Comparison of ENCODE assay signal across 19 cellular contexts in the genomic region with DNA sequence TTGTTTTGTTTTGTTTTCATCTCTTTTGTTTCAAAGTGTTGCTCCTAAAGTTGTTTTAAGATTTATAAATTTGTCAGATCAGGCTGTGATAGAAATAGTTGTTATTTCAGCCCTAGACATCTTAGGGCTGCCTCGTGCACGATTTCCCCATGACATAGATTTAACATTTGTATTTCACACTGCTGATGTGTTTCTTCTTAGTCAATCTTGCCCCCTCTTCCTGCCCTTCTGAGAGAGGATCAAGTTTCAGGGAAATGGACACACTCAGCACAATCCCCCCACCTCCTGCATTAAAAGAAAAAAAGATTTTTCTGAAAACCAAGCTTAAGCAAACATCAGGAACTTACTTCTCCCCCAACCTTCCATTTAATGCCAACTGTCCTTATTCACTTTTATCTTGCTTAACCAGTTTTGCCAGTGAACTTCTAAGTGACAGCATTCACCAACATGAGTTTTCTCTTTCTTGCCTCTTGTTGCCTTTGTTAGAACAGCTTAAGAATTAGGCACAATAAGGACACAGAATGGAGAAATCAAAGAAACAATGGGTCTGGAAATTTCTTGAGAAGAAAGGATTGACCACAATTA.
DNase-seq lines count a peak whose midpoint lies in the region; ATAC-seq and TF ChIP-seq lines count a peak whose summit lies in the region.
"Had no signal": no experiment of that assay in that cellular context is flagged by ENCODE, and none has a peak within 500 bp of the region (broad histone marks: within the 10 kb centered on the region; RNA-seq: fewer than 3 reads in every experiment).

No MANE protein-coding gene starts in this region.

- H3K4me1 Mint-ChIP-seq in glutamatergic neuron (ENCODE audit: low read depth, unreplicated experiment), result peaks cover 38% of the 10 kb centered on the region
- no peaks in the 10 kb centered on the region for H3K4me1 Mint-ChIP-seq in natural killer cell treated with Interleukin-12 subunit alpha and Interleukin-12 subunit beta and Interleukin-15 and Interleukin-18, amount 100 ng/mL, for 72 hours (ENCODE audit: low read depth in 2 of 2)

- no peaks in the 10 kb centered on the region for H3K36me3 Mint-ChIP-seq in glutamatergic neuron (ENCODE audit: unreplicated experiment)
- H3K36me3 Mint-ChIP-seq in natural killer cell treated with Interleukin-12 subunit alpha and Interleukin-12 subunit beta and Interleukin-15 and Interleukin-18, amount 100 ng/mL, for 72 hours, result no peaks in the 10 kb centered on the region

- H3K36me3 ChIP-seq in SJCRH30 (no peaks in the 10 kb centered on the region), upper lobe of right lung (no peaks in the 10 kb centered on the region)
- H3K36me3 ChIP-seq: BLaER1 had no signal

- peak overlapping the region; percentile 74 for H3K27ac Mint-ChIP-seq in glutamatergic neuron (ENCODE audit: unreplicated experiment)
- no peak overlapping the region for H3K27ac Mint-ChIP-seq in natural killer cell treated with Interleukin-12 subunit alpha and Interleukin-12 subunit beta and Interleukin-15 and Interleukin-18, amount 100 ng/mL, for 72 hours

- DNase-seq in NCI-H2196 (lab: John Stamatoyannopoulos, UW; ENCODE audit: unreplicated experiment) (peak; percentile 19), NCI-H2196 treated with DMSO at 0.1 percent for 48 hours (lab: John Stamatoyannopoulos, UW; ENCODE audit: unreplicated experiment) (no peak), SJCRH30 (no peak), glutamatergic neuron (no peak), upper lobe of right lung (no peak)
- no peak for DNase-seq in natural killer cell treated with Interleukin-12 subunit alpha and Interleukin-12 subunit beta and Interleukin-15 and Interleukin-18, amount 100 ng/mL, for 72 hours (ENCODE audit: low spot score)
- DNase-seq: 8988T; activated CD4-positive, alpha-beta T cell treated with anti-CD3 and anti-CD28 coated beads for 48 hours; activated CD8-positive, alpha-beta memory T cell treated with anti-CD3 and anti-CD28 coated beads, Interleukin-2, amount 50 U/mL, for 4 hours; activated gamma-delta T cell; Karpas-422; left cardiac atrium; NCI-H1417; stimulated activated CD4-positive, alpha-beta T cell treated with anti-CD3 and anti-CD28 coated beads, Interleukin-4, amount 100 ng/mL, for 4 hours; T1000 had no signal

- H3K9me3 Mint-ChIP-seq in glutamatergic neuron (ENCODE audit: unreplicated experiment), result peaks cover 2% of the 10 kb centered on the region
- H3K9me3 Mint-ChIP-seq in natural killer cell treated with Interleukin-12 subunit alpha and Interleukin-12 subunit beta and Interleukin-15 and Interleukin-18, amount 100 ng/mL, for 72 hours, result no peaks in the 10 kb centered on the region

- H3K27me3 ChIP-seq in SJCRH30 (no peaks in the 10 kb centered on the region), upper lobe of right lung (no peaks in the 10 kb centered on the region)
- H3K27me3 ChIP-seq: BLaER1 had no signal

- H3K27ac ChIP-seq in SJCRH30 (peak overlapping the region; percentile 53), upper lobe of right lung (no peak overlapping the region)
- H3K27ac ChIP-seq: BLaER1, SK-N-MC had no signal

- H3K9me3 ChIP-seq in SJCRH30 (replicated peaks), result 0 out of 2 replicates have a peak, but pooled peaks cover 3% of the 10 kb centered on the region
- H3K9me3 ChIP-seq in upper lobe of right lung, result no peaks in the 10 kb centered on the region
- H3K9me3 ChIP-seq: BLaER1 had no signal

- peak overlapping the region; percentile 57 for H3K4me3 Mint-ChIP-seq in glutamatergic neuron (ENCODE audit: unreplicated experiment)
- H3K4me3 Mint-ChIP-seq in natural killer cell treated with Interleukin-12 subunit alpha and Interleukin-12 subunit beta and Interleukin-15 and Interleukin-18, amount 100 ng/mL, for 72 hours, result no peak overlapping the region

- intact Hi-C loops in upper lobe of right lung (cut with DNase I), result no loop called here

- H3K4me1 ChIP-seq in SJCRH30, result peaks cover 54% of the 10 kb centered on the region
- no peaks in the 10 kb centered on the region for H3K4me1 ChIP-seq in upper lobe of right lung

- peaks cover 2% of the 10 kb centered on the region for H3K27me3 Mint-ChIP-seq in glutamatergic neuron (ENCODE audit: unreplicated experiment)
- peaks cover 2 to 9% of the 10 kb centered on the region in 2 donors for H3K27me3 Mint-ChIP-seq in natural killer cell treated with Interleukin-12 subunit alpha and Interleukin-12 subunit beta and Interleukin-15 and Interleukin-18, amount 100 ng/mL, for 72 hours

- ATAC-seq in upper lobe of right lung (peak; percentile 47), GM21529 (IDR thresholded peaks at IDR 0.05; ENCODE audit: unreplicated experiment) (no peak), HG03196 (IDR thresholded peaks at IDR 0.05; ENCODE audit: unreplicated experiment) (no peak)
- ATAC-seq in natural killer cell treated with Interleukin-12 subunit alpha and Interleukin-12 subunit beta and Interleukin-15 and Interleukin-18, amount 100 ng/mL, for 72 hours, result no peak
- ATAC-seq: left cardiac atrium had no signal

- H3K4me3 ChIP-seq in SJCRH30, result no peak overlapping the region
- no peak overlapping the region for H3K4me3 ChIP-seq in upper lobe of right lung
- H3K4me3 ChIP-seq: BLaER1, SK-N-MC had no signal

- no peak for TF ChIP-seq CTCF in glutamatergic neuron (IDR thresholded peaks at IDR 0.05; ENCODE audit: partially characterized antibody, unreplicated experiment)
- TF ChIP-seq CTCF in upper lobe of right lung (IDR thresholded peaks at IDR 0.05), result no peak
